ENCODE assay signal across 2 cellular contexts in the genomic region with DNA sequence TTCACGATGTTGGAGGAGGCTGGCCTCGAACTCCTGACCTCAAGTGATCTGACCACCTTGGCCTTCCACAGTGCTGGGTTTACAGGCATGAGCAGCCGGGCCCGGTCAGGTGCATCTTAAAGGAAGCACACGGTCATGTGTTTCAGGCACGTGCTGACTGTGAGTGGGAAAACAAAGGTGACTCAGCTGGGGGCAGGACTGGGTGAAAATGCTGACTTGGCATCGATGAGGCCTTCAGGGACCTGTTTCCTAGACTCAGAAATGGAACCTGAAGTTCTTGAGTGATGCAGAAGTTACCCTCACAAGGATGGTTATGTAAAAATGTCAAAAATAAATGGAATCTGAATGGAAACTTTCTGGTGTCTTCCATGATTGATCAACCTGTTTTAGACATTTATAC.
TF ChIP-seq lines count a peak whose summit lies in the region.

No MANE protein-coding gene starts in this region.

TF ChIP-seq in HEK293T, 16 proteins besides CTCF, POLR2A, EP300 and RAD21:
- 0 out of 2 replicates have a peak, but pooled peaks have one; percentile 23 for TF ChIP-seq L3MBTL2 (conservative IDR thresholded peaks at IDR 0.05)

TF ChIP-seq in K562, 482 proteins besides CTCF, POLR2A, EP300 and RAD21:
- peak; percentile 72 for TF ChIP-seq MAFK (IDR thresholded peaks at IDR 0.05; ENCODE audit: low read length)
- TF ChIP-seq MAFG (tag; conservative IDR thresholded peaks at IDR 0.05), result peak; percentile 69
- TF ChIP-seq ZNF316 (IDR thresholded peaks at IDR 0.05), result peak; percentile 82
- TF ChIP-seq, protein P1, sequence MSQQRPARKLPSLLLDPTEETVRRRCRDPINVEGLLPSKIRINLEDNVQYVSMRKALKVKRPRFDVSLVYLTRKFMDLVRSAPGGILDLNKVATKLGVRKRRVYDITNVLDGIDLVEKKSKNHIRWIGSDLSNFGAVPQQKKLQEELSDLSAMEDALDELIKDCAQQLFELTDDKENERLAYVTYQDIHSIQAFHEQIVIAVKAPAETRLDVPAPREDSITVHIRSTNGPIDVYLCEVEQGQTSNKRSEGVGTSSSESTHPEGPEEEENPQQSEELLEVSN (IDR thresholded peaks at IDR 0.05; ENCODE audit: borderline replicate concordance in 1 of 2, extremely low read depth in 1 of 2, insufficient read depth in 1 of 2, insufficient read length in 1 of 2, low read depth in 1 of 2, low read length in 1 of 2, poor library complexity in 1 of 2, severe bottlenecking in 1 of 2), result peak in 1 of 2 experiments; percentile 56
- peak; percentile 76 for TF ChIP-seq C11orf30 (IDR thresholded peaks at IDR 0.05; ENCODE audit: low read depth)
- TF ChIP-seq MAFF (IDR thresholded peaks at IDR 0.05; ENCODE audit: low read length), result peak; percentile 62
